Comparison of ENCODE assay signal across 18 cellular contexts in genomic region chr1:5752715-5753330, GRCh38.
"Had no signal": no experiment of that assay in that cellular context is flagged by ENCODE, and none has a peak within 500 bp of the region (broad histone marks: within the 10 kb centered on the region; RNA-seq: fewer than 3 reads in every experiment).

No MANE protein-coding gene starts in this region.

- H3K9ac ChIP-seq: parathyroid adenoma had no signal

- DNase-seq: activated CD4-positive, alpha-beta memory T cell treated with anti-CD3 and anti-CD28 coated beads, Interleukin-2, amount 10 ng/mL, durations not matched to agents 7 days and 5 days; activated CD4-positive, alpha-beta T cell treated with anti-CD3 and anti-CD28 coated beads, Interleukin-2, amount 10 ng/mL, durations not matched to agents 24 days and 14 days; activated CD4-positive, CD25-positive, alpha-beta regulatory T cell; activated effector memory CD4-positive, alpha-beta T cell treated with Interleukin-2 at 50 U/mL for 16 hours; activated naive CD4-positive, alpha-beta T cell treated with anti-CD3 and anti-CD28 coated beads for 36 hours; activated naive CD8-positive, alpha-beta T cell treated with anti-CD3 and anti-CD28 coated beads, Interleukin-2, amount 10 ng/mL, durations not matched to agents 7 days and 5 days; activated T-cell treated with anti-CD3 and anti-CD28 coated beads, Interleukin-2, amount 50 U/mL, for 72 hours; amniotic stem cell; cortex of kidney; heart right ventricle; naive thymus-derived CD8-positive, alpha-beta T cell; stimulated activated CD4-positive, alpha-beta T cell treated with anti-CD3 and anti-CD28 coated beads, Interleukin-4, amount 100 ng/mL, for 1 hour; stimulated activated naive CD4-positive, alpha-beta T cell treated with Interleukin-2 at 50 U/mL for 16 hours; SW 1271; T-helper 17 cell had no signal

- H3K27ac ChIP-seq: heart right ventricle, lower lobe of right lung, parathyroid adenoma had no signal

- H3K9me3 Mint-ChIP-seq: activated CD4-positive, alpha-beta memory T cell treated with anti-CD3 and anti-CD28 coated beads, Interleukin-2, amount 10 ng/mL, durations not matched to agents 7 days and 5 days; activated CD4-positive, alpha-beta T cell treated with anti-CD3 and anti-CD28 coated beads, Interleukin-2, amount 10 ng/mL, durations not matched to agents 24 days and 14 days; activated naive CD4-positive, alpha-beta T cell treated with anti-CD3 and anti-CD28 coated beads for 36 hours; activated naive CD8-positive, alpha-beta T cell treated with anti-CD3 and anti-CD28 coated beads, Interleukin-2, amount 10 ng/mL, durations not matched to agents 7 days and 5 days; activated T-cell treated with anti-CD3 and anti-CD28 coated beads, Interleukin-2, amount 50 U/mL, for 72 hours; naive thymus-derived CD8-positive, alpha-beta T cell had no signal

- H3K36me3 ChIP-seq: heart right ventricle, lower lobe of right lung had no signal

- H3K4me3 Mint-ChIP-seq: activated CD4-positive, alpha-beta memory T cell treated with anti-CD3 and anti-CD28 coated beads, Interleukin-2, amount 10 ng/mL, durations not matched to agents 7 days and 5 days; activated CD4-positive, alpha-beta T cell treated with anti-CD3 and anti-CD28 coated beads, Interleukin-2, amount 10 ng/mL, durations not matched to agents 24 days and 14 days; activated naive CD4-positive, alpha-beta T cell treated with anti-CD3 and anti-CD28 coated beads for 36 hours; activated naive CD8-positive, alpha-beta T cell treated with anti-CD3 and anti-CD28 coated beads, Interleukin-2, amount 10 ng/mL, durations not matched to agents 7 days and 5 days; activated T-cell treated with anti-CD3 and anti-CD28 coated beads, Interleukin-2, amount 50 U/mL, for 72 hours; naive thymus-derived CD8-positive, alpha-beta T cell; T-helper 17 cell had no signal

- H3K27me3 Mint-ChIP-seq: activated CD4-positive, alpha-beta memory T cell treated with anti-CD3 and anti-CD28 coated beads, Interleukin-2, amount 10 ng/mL, durations not matched to agents 7 days and 5 days; activated CD4-positive, alpha-beta T cell treated with anti-CD3 and anti-CD28 coated beads, Interleukin-2, amount 10 ng/mL, durations not matched to agents 24 days and 14 days had no signal

- H3K4me1 ChIP-seq: parathyroid adenoma had no signal

- H2AFZ ChIP-seq: parathyroid adenoma had no signal

- H3K4me1 Mint-ChIP-seq: activated CD4-positive, alpha-beta memory T cell treated with anti-CD3 and anti-CD28 coated beads, Interleukin-2, amount 10 ng/mL, durations not matched to agents 7 days and 5 days; activated CD4-positive, alpha-beta T cell treated with anti-CD3 and anti-CD28 coated beads, Interleukin-2, amount 10 ng/mL, durations not matched to agents 24 days and 14 days; activated naive CD8-positive, alpha-beta T cell treated with anti-CD3 and anti-CD28 coated beads, Interleukin-2, amount 10 ng/mL, durations not matched to agents 7 days and 5 days had no signal

- H3K4me3 ChIP-seq: heart right ventricle, lower lobe of right lung had no signal

- H3K36me3 Mint-ChIP-seq: activated naive CD8-positive, alpha-beta T cell treated with anti-CD3 and anti-CD28 coated beads, Interleukin-2, amount 10 ng/mL, durations not matched to agents 7 days and 5 days; naive thymus-derived CD8-positive, alpha-beta T cell had no signal

- ATAC-seq: activated T-cell treated with anti-CD3 and anti-CD28 coated beads, Interleukin-2, amount 50 U/mL, for 72 hours; left colon; naive thymus-derived CD8-positive, alpha-beta T cell; T-helper 17 cell had no signal

- H3K27ac Mint-ChIP-seq: activated CD4-positive, alpha-beta memory T cell treated with anti-CD3 and anti-CD28 coated beads, Interleukin-2, amount 10 ng/mL, durations not matched to agents 7 days and 5 days; activated CD4-positive, alpha-beta T cell treated with anti-CD3 and anti-CD28 coated beads, Interleukin-2, amount 10 ng/mL, durations not matched to agents 24 days and 14 days; activated naive CD4-positive, alpha-beta T cell treated with anti-CD3 and anti-CD28 coated beads for 36 hours; activated naive CD8-positive, alpha-beta T cell treated with anti-CD3 and anti-CD28 coated beads, Interleukin-2, amount 10 ng/mL, durations not matched to agents 7 days and 5 days; activated T-cell treated with anti-CD3 and anti-CD28 coated beads, Interleukin-2, amount 50 U/mL, for 72 hours; naive thymus-derived CD8-positive, alpha-beta T cell; T-helper 17 cell had no signal

- H3K9me3 ChIP-seq: heart right ventricle, lower lobe of right lung had no signal

- H3K79me2 ChIP-seq: parathyroid adenoma had no signal
